In the genomic region with DNA sequence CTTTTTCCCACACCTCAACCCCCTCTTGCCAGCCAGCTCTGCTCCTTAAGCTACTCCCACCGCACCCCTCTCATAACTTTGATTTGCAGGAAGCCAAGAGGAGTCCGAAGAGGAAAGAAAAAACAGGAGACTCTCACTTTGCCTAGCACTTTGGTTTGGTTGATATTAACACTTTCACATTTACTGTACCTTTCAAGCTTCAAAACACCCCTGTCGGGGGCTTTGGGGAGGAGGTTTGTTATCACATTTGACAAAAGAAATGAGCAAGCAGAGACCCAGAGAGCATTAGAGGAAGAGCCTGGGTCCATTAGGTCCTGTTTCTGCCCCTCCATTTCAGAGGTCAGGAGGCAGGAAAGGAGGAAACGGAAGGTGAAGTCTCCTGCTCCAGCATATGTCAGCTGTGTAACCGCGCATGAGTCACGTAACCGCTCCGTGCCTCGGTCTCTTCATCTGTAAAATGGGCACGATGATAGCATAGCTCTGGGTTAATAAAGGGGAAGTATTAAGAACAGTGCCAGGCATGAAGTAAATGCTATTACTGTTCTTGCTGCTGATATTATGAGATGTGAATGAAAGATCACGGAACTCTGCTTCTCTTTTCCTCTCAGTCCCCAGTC, we compare ENCODE assay signal across 16 cellular contexts.
DNase-seq lines count a peak whose midpoint lies in the region; ATAC-seq lines count a peak whose summit lies in the region.
"Had no signal": no experiment of that assay in that cellular context is flagged by ENCODE, and none has a peak within 500 bp of the region (broad histone marks: within the 10 kb centered on the region; RNA-seq: fewer than 3 reads in every experiment).

No MANE protein-coding gene starts in this region.

- H3K36me3 Mint-ChIP-seq in activated naive CD8-positive, alpha-beta T cell treated with anti-CD3 and anti-CD28 coated beads, Interleukin-2, amount 50 U/mL, for 24 hours (ENCODE audit: low read depth) = no peaks in the 10 kb centered on the region
- no peaks in the 10 kb centered on the region for H3K36me3 Mint-ChIP-seq in activated naive CD8-positive, alpha-beta T cell treated with anti-CD3 and anti-CD28 coated beads for 36 hours
- H3K36me3 Mint-ChIP-seq in activated CD4-positive, alpha-beta memory T cell treated with anti-CD3 and anti-CD28 coated beads for 36 hours = no peaks in the 10 kb centered on the region
- H3K36me3 Mint-ChIP-seq: activated naive CD4-positive, alpha-beta T cell treated with anti-CD3 and anti-CD28 coated beads, Interleukin-2, amount 50 U/mL, for 24 hours; natural killer cell treated with Interleukin-12 subunit alpha and Interleukin-12 subunit beta and Interleukin-15 and Interleukin-18, amount 100 ng/mL, for 72 hours had no signal

- H3K4me3 Mint-ChIP-seq in activated naive CD8-positive, alpha-beta T cell treated with anti-CD3 and anti-CD28 coated beads, Interleukin-2, amount 50 U/mL, for 24 hours = no peak overlapping the region
- no peak overlapping the region for H3K4me3 Mint-ChIP-seq in activated naive CD8-positive, alpha-beta T cell treated with anti-CD3 and anti-CD28 coated beads for 36 hours
- no peak overlapping the region for H3K4me3 Mint-ChIP-seq in activated CD4-positive, alpha-beta memory T cell treated with anti-CD3 and anti-CD28 coated beads for 36 hours
- H3K4me3 Mint-ChIP-seq: activated naive CD4-positive, alpha-beta T cell treated with anti-CD3 and anti-CD28 coated beads, Interleukin-2, amount 50 U/mL, for 24 hours had no signal

- no peaks in the 10 kb centered on the region for H3K9me3 Mint-ChIP-seq in activated naive CD8-positive, alpha-beta T cell treated with anti-CD3 and anti-CD28 coated beads, Interleukin-2, amount 50 U/mL, for 24 hours
- H3K9me3 Mint-ChIP-seq in activated naive CD8-positive, alpha-beta T cell treated with anti-CD3 and anti-CD28 coated beads for 36 hours = peaks cover 1% of the 10 kb centered on the region
- no peaks in the 10 kb centered on the region for H3K9me3 Mint-ChIP-seq in activated CD4-positive, alpha-beta memory T cell treated with anti-CD3 and anti-CD28 coated beads for 36 hours
- H3K9me3 Mint-ChIP-seq: activated naive CD4-positive, alpha-beta T cell treated with anti-CD3 and anti-CD28 coated beads, Interleukin-2, amount 50 U/mL, for 24 hours; natural killer cell treated with Interleukin-12 subunit alpha and Interleukin-12 subunit beta and Interleukin-15 and Interleukin-18, amount 100 ng/mL, for 72 hours had no signal

- H3K27ac Mint-ChIP-seq in activated naive CD8-positive, alpha-beta T cell treated with anti-CD3 and anti-CD28 coated beads, Interleukin-2, amount 50 U/mL, for 24 hours = no peak overlapping the region
- H3K27ac Mint-ChIP-seq in activated naive CD8-positive, alpha-beta T cell treated with anti-CD3 and anti-CD28 coated beads for 36 hours = no peak overlapping the region
- no peak overlapping the region for H3K27ac Mint-ChIP-seq in activated CD4-positive, alpha-beta memory T cell treated with anti-CD3 and anti-CD28 coated beads for 36 hours
- H3K27ac Mint-ChIP-seq: activated naive CD4-positive, alpha-beta T cell treated with anti-CD3 and anti-CD28 coated beads, Interleukin-2, amount 50 U/mL, for 24 hours; natural killer cell treated with Interleukin-12 subunit alpha and Interleukin-12 subunit beta and Interleukin-15 and Interleukin-18, amount 100 ng/mL, for 72 hours had no signal

- POLR2A ChIA-PET in activated CD4-positive, alpha-beta memory T cell treated with anti-CD3 and anti-CD28 coated beads for 36 hours (lab: Charles Lee) = interaction anchor here (1.0 kb wide), 1 partner anchor 123 kb away, joined by 3 read pairs; no protein-coding TSS in a partner anchor

- DNase-seq in activated naive CD8-positive, alpha-beta T cell treated with anti-CD3 and anti-CD28 coated beads, Interleukin-2, amount 50 U/mL, for 24 hours = no peak
- DNase-seq in activated naive CD8-positive, alpha-beta T cell treated with anti-CD3 and anti-CD28 coated beads for 36 hours = no peak
- DNase-seq in activated CD4-positive, alpha-beta memory T cell treated with anti-CD3 and anti-CD28 coated beads for 36 hours = peak; percentile 55
- DNase-seq in posterior vena cava (ENCODE audit: low spot score) (peak; percentile 9), NCI-H1105 treated with DMSO at 0.1 percent for 48 hours (lab: John Stamatoyannopoulos, UW) (no peak), retina (no peak)
- DNase-seq: DMS 273 treated with DMSO at 0.1 percent for 48 hours; NCI-H1048; NCI-H2171 treated with DMSO at 0.1 percent for 48 hours; NK-92 treated with Interleukin-12 subunit alpha and Interleukin-12 subunit beta, amount 100 ng/mL, for 24 hours; SHP77 treated with DMSO at 0.1 percent for 48 hours; T1000 had no signal

- CTCF ChIA-PET in activated CD4-positive, alpha-beta memory T cell treated with anti-CD3 and anti-CD28 coated beads for 36 hours (lab: Charles Lee) = interaction anchor here (0.9 to 2.8 kb wide), 2 partner anchors 169 to 444 kb away, joined by 3 to 10 read pairs; no protein-coding TSS in a partner anchor

- H3K27me3 Mint-ChIP-seq in activated naive CD8-positive, alpha-beta T cell treated with anti-CD3 and anti-CD28 coated beads, Interleukin-2, amount 50 U/mL, for 24 hours = no peaks in the 10 kb centered on the region
- peaks cover 3% of the 10 kb centered on the region for H3K27me3 Mint-ChIP-seq in activated naive CD8-positive, alpha-beta T cell treated with anti-CD3 and anti-CD28 coated beads for 36 hours
- peaks cover 2% of the 10 kb centered on the region for H3K27me3 Mint-ChIP-seq in activated CD4-positive, alpha-beta memory T cell treated with anti-CD3 and anti-CD28 coated beads for 36 hours
- H3K27me3 Mint-ChIP-seq: activated naive CD4-positive, alpha-beta T cell treated with anti-CD3 and anti-CD28 coated beads, Interleukin-2, amount 50 U/mL, for 24 hours had no signal

- intact Hi-C loops in activated CD4-positive, alpha-beta memory T cell treated with anti-CD3 and anti-CD28 coated beads for 36 hours (cut with micrococcal nuclease) = loop anchor here (5.0 kb wide), 1 partner anchor 168 kb away; no protein-coding TSS in a partner anchor
- intact Hi-C loops in posterior vena cava (cut with DNase I) = no loop called here

- peaks cover 20% of the 10 kb centered on the region for H3K4me1 Mint-ChIP-seq in activated naive CD8-positive, alpha-beta T cell treated with anti-CD3 and anti-CD28 coated beads, Interleukin-2, amount 50 U/mL, for 24 hours
- peaks cover 8% of the 10 kb centered on the region for H3K4me1 Mint-ChIP-seq in activated naive CD8-positive, alpha-beta T cell treated with anti-CD3 and anti-CD28 coated beads for 36 hours
- H3K4me1 Mint-ChIP-seq in activated CD4-positive, alpha-beta memory T cell treated with anti-CD3 and anti-CD28 coated beads for 36 hours (ENCODE audit: low read depth) = peaks cover 33% of the 10 kb centered on the region

- ATAC-seq in activated naive CD8-positive, alpha-beta T cell treated with anti-CD3 and anti-CD28 coated beads, Interleukin-2, amount 50 U/mL, for 24 hours = peak; percentile 22
- peak; percentile 49 for ATAC-seq in GM18502 (IDR thresholded peaks at IDR 0.05; ENCODE audit: poor library complexity, unreplicated experiment)
- no peak for ATAC-seq in GM21723 (IDR thresholded peaks at IDR 0.05; ENCODE audit: unreplicated experiment)

Comparison
In these comparisons a context has a peak if more than half of its experiments do, and no peak if none do; other contexts are left out.
1. DNase-seq: peak in activated CD4-positive, alpha-beta memory T cell treated with anti-CD3 and anti-CD28 coated beads for 36 hours (single experiment) and posterior vena cava (single experiment); none in activated naive CD8-positive, alpha-beta T cell treated with anti-CD3 and anti-CD28 coated beads, Interleukin-2, amount 50 U/mL, for 24 hours (single experiment), activated naive CD8-positive, alpha-beta T cell treated with anti-CD3 and anti-CD28 coated beads for 36 hours (single experiment), NCI-H1105 treated with DMSO at 0.1 percent for 48 hours (single experiment) and retina (single experiment).